In the genomic region with DNA sequence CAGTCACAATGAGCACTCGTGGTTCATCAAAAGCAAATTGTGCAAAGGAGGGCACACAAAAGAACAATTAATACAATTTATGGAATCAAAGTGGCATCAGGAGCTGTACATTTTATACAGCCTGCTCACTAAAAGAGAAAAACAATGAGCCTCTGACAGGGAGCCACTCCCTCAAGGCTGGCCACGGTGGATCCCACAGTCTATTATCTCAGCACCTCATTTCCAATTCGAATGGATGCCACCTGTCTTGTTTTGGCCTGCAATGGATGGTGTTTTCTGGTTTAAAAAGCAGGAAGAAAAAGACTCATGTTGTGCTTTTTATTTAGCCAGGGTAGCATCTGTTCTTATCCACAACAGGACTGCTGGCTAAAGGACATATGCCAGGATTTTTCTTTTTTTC, we compare ENCODE assay signal across 15 cellular contexts.
"Had no signal": no experiment of that assay in that cellular context is flagged by ENCODE, and none has a peak within 500 bp of the region (broad histone marks: within the 10 kb centered on the region; RNA-seq: fewer than 3 reads in every experiment).

No MANE protein-coding gene starts in this region.

- H3K4me1 Mint-ChIP-seq: activated B cell treated with CpG ODN at 0.5 μM for 24 hours; natural killer cell; stimulated activated memory B cell treated with anti-CD40 and anti-IgM and Interleukin-4, amounts not matched to agents 10 μg/mL and 1 μg/mL and 100 μg/mL, for 72 hours had no signal

- H3K36me3 Mint-ChIP-seq: activated naive CD4-positive, alpha-beta T cell treated with anti-CD3 and anti-CD28 coated beads, Interleukin-2, amount 50 U/mL, for 72 hours; natural killer cell; stimulated activated memory B cell treated with anti-CD40 and anti-IgM and Interleukin-4, amounts not matched to agents 10 μg/mL and 1 μg/mL and 100 μg/mL, for 72 hours had no signal

- H3K9me3 Mint-ChIP-seq: activated B cell treated with CpG ODN at 0.5 μM for 24 hours; activated CD8-positive, alpha-beta T cell treated with anti-CD3 and anti-CD28 coated beads for 36 hours; activated naive CD4-positive, alpha-beta T cell treated with anti-CD3 and anti-CD28 coated beads, Interleukin-2, amount 50 U/mL, for 72 hours; natural killer cell; stimulated activated memory B cell treated with anti-CD40 and anti-IgM and Interleukin-4, amounts not matched to agents 10 μg/mL and 1 μg/mL and 100 μg/mL, for 72 hours had no signal

- DNase-seq: activated B cell treated with CpG ODN at 0.5 μM for 24 hours; activated CD4-positive, alpha-beta T cell treated with anti-CD3 and anti-CD28 coated beads for 48 hours; activated CD8-positive, alpha-beta memory T cell treated with anti-CD3 and anti-CD28 coated beads, Interleukin-2, amount 50 U/mL, for 4 hours; activated CD8-positive, alpha-beta T cell treated with anti-CD3 and anti-CD28 coated beads for 36 hours; activated effector memory CD4-positive, alpha-beta T cell treated with anti-CD3 and anti-CD28 coated beads, Interleukin-2, amount 50 U/mL, for 16 hours; activated T-cell treated with anti-CD3 and anti-CD28 coated beads, Interleukin-2, amount 50 U/mL, for 48 hours; central memory CD4-positive, alpha-beta T cell; cortex of kidney; effector CD8-positive, alpha-beta T cell; heart right ventricle; mammary epithelial cell; natural killer cell; transverse colon had no signal

- H3K27ac Mint-ChIP-seq: activated B cell treated with CpG ODN at 0.5 μM for 24 hours; activated CD8-positive, alpha-beta T cell treated with anti-CD3 and anti-CD28 coated beads for 36 hours; activated naive CD4-positive, alpha-beta T cell treated with anti-CD3 and anti-CD28 coated beads, Interleukin-2, amount 50 U/mL, for 72 hours; natural killer cell; stimulated activated memory B cell treated with anti-CD40 and anti-IgM and Interleukin-4, amounts not matched to agents 10 μg/mL and 1 μg/mL and 100 μg/mL, for 72 hours had no signal

- H3K4me3 Mint-ChIP-seq: activated B cell treated with CpG ODN at 0.5 μM for 24 hours; activated CD8-positive, alpha-beta T cell treated with anti-CD3 and anti-CD28 coated beads for 36 hours; natural killer cell; stimulated activated memory B cell treated with anti-CD40 and anti-IgM and Interleukin-4, amounts not matched to agents 10 μg/mL and 1 μg/mL and 100 μg/mL, for 72 hours had no signal
